Comparison of ENCODE assay signal across 8 cellular contexts in genomic region chr9:113657765-113658564, GRCh38.
DNase-seq lines count a peak whose midpoint lies in the region; FAIRE-seq and TF ChIP-seq lines count a peak whose summit lies in the region.

No MANE protein-coding gene starts in this region.

- no peak overlapping the region for H3K4me3 Mint-ChIP-seq in activated naive CD4-positive, alpha-beta T cell treated with anti-CD3 and anti-CD28 coated beads for 36 hours
- no peak overlapping the region for H3K4me3 Mint-ChIP-seq in glutamatergic neuron (ENCODE audit: unreplicated experiment)

- H3K27ac ChIP-seq in SK-N-MC = no peak overlapping the region

- H3K9me3 Mint-ChIP-seq in activated naive CD4-positive, alpha-beta T cell treated with anti-CD3 and anti-CD28 coated beads for 36 hours = no peaks in the 10 kb centered on the region
- H3K9me3 Mint-ChIP-seq in glutamatergic neuron (ENCODE audit: unreplicated experiment) = peaks cover 10% of the 10 kb centered on the region

- TF ChIP-seq CTCF in NB4 (IDR thresholded peaks at IDR 0.05; ENCODE audit: low read depth, low read length) (peak; percentile 95), glutamatergic neuron (IDR thresholded peaks at IDR 0.05; ENCODE audit: partially characterized antibody, unreplicated experiment) (peak; percentile 87)

- no peak overlapping the region for H3K27ac Mint-ChIP-seq in activated naive CD4-positive, alpha-beta T cell treated with anti-CD3 and anti-CD28 coated beads for 36 hours
- no peak overlapping the region for H3K27ac Mint-ChIP-seq in glutamatergic neuron (ENCODE audit: unreplicated experiment)

- H3K9me3 ChIP-seq in SK-N-MC (ENCODE audit: low read depth, low read length) = no peaks in the 10 kb centered on the region

- H3K27me3 Mint-ChIP-seq in activated naive CD4-positive, alpha-beta T cell treated with anti-CD3 and anti-CD28 coated beads for 36 hours (ENCODE audit: low read depth) = peaks cover 6% of the 10 kb centered on the region
- peaks cover 8% of the 10 kb centered on the region for H3K27me3 Mint-ChIP-seq in glutamatergic neuron (ENCODE audit: unreplicated experiment)

- CTCF ChIA-PET in activated naive CD4-positive, alpha-beta T cell treated with anti-CD3 and anti-CD28 coated beads for 36 hours (lab: Charles Lee) = interaction anchor here (0.5 to 12.2 kb wide), 33 partner anchors 9 to 662 kb away, joined by 3 to 440 read pairs (median 4); partner anchors contain the start of genes ALAD, CDC26 and PRPF4

- peak; percentile 95 for DNase-seq in ELF-1 (ENCODE audit: low read depth, low spot score)
- DNase-seq in H4 (ENCODE audit: low spot score) = peak; percentile 77
- peak; percentile 83 for DNase-seq in NB4 (ENCODE audit: low read depth)
- peak; percentile 47 for DNase-seq in SK-N-MC (ENCODE audit: low read depth, low spot score)
- DNase-seq in activated naive CD4-positive, alpha-beta T cell treated with anti-CD3 and anti-CD28 coated beads for 36 hours = peak; percentile 88
- peak; percentile 93 for DNase-seq in glutamatergic neuron
- DNase-seq in posterior cingulate gyrus = peak; percentile 74 to 97 (median 90)
- peak; percentile 83 for DNase-seq in urothelium cell line (ENCODE audit: low spot score)

- peak; percentile 40 for FAIRE-seq in urothelium cell line (lab: Jason Lieb, UNC)

- intact Hi-C loops in activated naive CD4-positive, alpha-beta T cell treated with anti-CD3 and anti-CD28 coated beads for 36 hours (cut with micrococcal nuclease) = loop anchor here (1.0 to 5.0 kb wide), 7 partner anchors 141 to 736 kb away; partner anchors contain the start of genes ALAD, CDC26 and PRPF4
- intact Hi-C loops in posterior cingulate gyrus (cut with DNase I) = loop anchor here (2.0 to 10.0 kb wide), 2 partner anchors 211 to 383 kb away; partner anchors contain the start of genes CDC26 and PRPF4

- no peaks in the 10 kb centered on the region for H3K36me3 Mint-ChIP-seq in activated naive CD4-positive, alpha-beta T cell treated with anti-CD3 and anti-CD28 coated beads for 36 hours (ENCODE audit: low read depth)
- no peaks in the 10 kb centered on the region for H3K36me3 Mint-ChIP-seq in glutamatergic neuron (ENCODE audit: unreplicated experiment)

- H3K4me1 Mint-ChIP-seq in activated naive CD4-positive, alpha-beta T cell treated with anti-CD3 and anti-CD28 coated beads for 36 hours (ENCODE audit: low read depth) = no peaks in the 10 kb centered on the region
- H3K4me1 Mint-ChIP-seq in glutamatergic neuron (ENCODE audit: low read depth, unreplicated experiment) = peaks cover 7% of the 10 kb centered on the region

- H3K9ac ChIP-seq in SK-N-MC (ENCODE audit: insufficient read length) = no peak overlapping the region

- H3K4me3 ChIP-seq in NB4 (ENCODE audit: low read depth, low read length) (no peak overlapping the region), SK-N-MC (no peak overlapping the region)

- no peak for TF ChIP-seq POLR2A in NB4 (IDR thresholded peaks at IDR 0.05; ENCODE audit: extremely low read depth, insufficient read length)

- no peaks in the 10 kb centered on the region for H3K36me3 ChIP-seq in SK-N-MC (ENCODE audit: insufficient read depth, low read length)
